Comparison of ENCODE assay signal across 21 cellular contexts in genomic region chrX:912677-913076, GRCh38.
A peak's percentile ranks its signal among the peaks of the same experiment; 100 is the strongest.
DNase-seq lines count a peak whose midpoint lies in the region; ATAC-seq, FAIRE-seq and TF ChIP-seq lines count a peak whose summit lies in the region.
"Had no signal": no experiment of that assay in that cellular context is flagged by ENCODE, and none has a peak within 500 bp of the region (broad histone marks: within the 10 kb centered on the region; RNA-seq: fewer than 3 reads in every experiment).

No MANE protein-coding gene starts in this region.

- DNase-seq in activated T-helper 1 cell treated with anti-CD3 and anti-CD28 coated beads, Interleukin-12 subunit alpha, Interleukin-12 subunit beta, Interleukin-2, Interleukin-4 antibody, amounts not matched to agents 30 ng/mL and 10 ng/mL and 1 ng/mL, durations not matched to agents 14 hours and 24 hours and 36 hours (ENCODE audit: low spot score): no peak
- DNase-seq in endothelial cell (ENCODE audit: low spot score) (no peak), left lobe of liver (ENCODE audit: low spot score) (peak; percentile 15), thoracic aorta (ENCODE audit: low spot score) (no peak), GM19239 (ENCODE audit: insufficient read length, low spot score) (no peak), DMS 273 (lab: John Stamatoyannopoulos, UW; ENCODE audit: unreplicated experiment) (no peak), DMS53 treated with DMSO at 0.1 percent for 48 hours (lab: John Stamatoyannopoulos, UW; ENCODE audit: unreplicated experiment) (no peak)
- DNase-seq in stimulated activated CD4-positive, alpha-beta T cell treated with anti-CD3 and anti-CD28 coated beads, Interleukin-4, amount 100 ng/mL, for 24 hours: no peak
- DNase-seq: ACHN; AML-193; Caco-2; CD4-positive, alpha-beta T cell; DMS153; DMS79 treated with DMSO at 0.1 percent for 48 hours; GF-D8; H9 had no signal

- no peaks in the 10 kb centered on the region for H3K36me3 Mint-ChIP-seq in activated T-helper 1 cell treated with anti-CD3 and anti-CD28 coated beads, Interleukin-12 subunit alpha, Interleukin-12 subunit beta, Interleukin-2, Interleukin-4 antibody, amounts not matched to agents 30 ng/mL and 10 ng/mL and 1 ng/mL, durations not matched to agents 14 hours and 24 hours and 36 hours (ENCODE audit: low read depth)
- H3K36me3 Mint-ChIP-seq in endothelial cell (ENCODE audit: low read depth, unreplicated experiment): peaks cover 9% of the 10 kb centered on the region

- no peaks in the 10 kb centered on the region for H3K27me3 Mint-ChIP-seq in activated T-helper 1 cell treated with anti-CD3 and anti-CD28 coated beads, Interleukin-12 subunit alpha, Interleukin-12 subunit beta, Interleukin-2, Interleukin-4 antibody, amounts not matched to agents 30 ng/mL and 10 ng/mL and 1 ng/mL, durations not matched to agents 14 hours and 24 hours and 36 hours (ENCODE audit: insufficient read depth)
- peaks cover 3% of the 10 kb centered on the region for H3K27me3 Mint-ChIP-seq in endothelial cell (ENCODE audit: unreplicated experiment)
- H3K27me3 Mint-ChIP-seq: CD4-positive, alpha-beta T cell had no signal

- H3K4me1 ChIP-seq in thoracic aorta (ENCODE audit: control insufficient read depth in 1 of 2, low read depth in 2 of 2): no peaks in the 10 kb centered on the region
- H3K4me1 ChIP-seq: Caco-2 had no signal

- intact Hi-C loops in activated T-helper 1 cell treated with anti-CD3 and anti-CD28 coated beads, Interleukin-12 subunit alpha, Interleukin-12 subunit beta, Interleukin-2, Interleukin-4 antibody, amounts not matched to agents 30 ng/mL and 10 ng/mL and 1 ng/mL, durations not matched to agents 14 hours and 24 hours and 36 hours (cut with micrococcal nuclease): loop anchor here (10.0 kb wide), 1 partner anchor 162 kb away; no protein-coding TSS in a partner anchor

- H3K9me3 ChIP-seq in thoracic aorta: no peaks in the 10 kb centered on the region
- H3K9me3 ChIP-seq: Caco-2 had no signal

- H3K27me3 ChIP-seq in thoracic aorta (replicated peaks; ENCODE audit: insufficient read depth): no peaks in the 10 kb centered on the region

- H3K4me1 Mint-ChIP-seq in activated T-helper 1 cell treated with anti-CD3 and anti-CD28 coated beads, Interleukin-12 subunit alpha, Interleukin-12 subunit beta, Interleukin-2, Interleukin-4 antibody, amounts not matched to agents 30 ng/mL and 10 ng/mL and 1 ng/mL, durations not matched to agents 14 hours and 24 hours and 36 hours (ENCODE audit: low read depth): no peaks in the 10 kb centered on the region
- no peaks in the 10 kb centered on the region for H3K4me1 Mint-ChIP-seq in endothelial cell (ENCODE audit: unreplicated experiment)

- TF ChIP-seq CTCF in endothelial cell (IDR thresholded peaks at IDR 0.05; ENCODE audit: unreplicated experiment): no peak
- no peak for TF ChIP-seq CTCF in thoracic aorta (IDR thresholded peaks at IDR 0.05)

- H3K36me3 ChIP-seq in thoracic aorta: no peaks in the 10 kb centered on the region

- H3K9me3 Mint-ChIP-seq in activated T-helper 1 cell treated with anti-CD3 and anti-CD28 coated beads, Interleukin-12 subunit alpha, Interleukin-12 subunit beta, Interleukin-2, Interleukin-4 antibody, amounts not matched to agents 30 ng/mL and 10 ng/mL and 1 ng/mL, durations not matched to agents 14 hours and 24 hours and 36 hours: peaks cover 20% of the 10 kb centered on the region
- H3K9me3 Mint-ChIP-seq in endothelial cell (ENCODE audit: unreplicated experiment): peaks cover 22% of the 10 kb centered on the region

- H3K4me3 ChIP-seq in thoracic aorta: no peak overlapping the region

- FAIRE-seq in GM19239 (lab: Jason Lieb, UNC): no peak
- FAIRE-seq: A204.1, D721Med, H1 had no signal

- peak overlapping the region; percentile 26 for H3K27ac Mint-ChIP-seq in activated T-helper 1 cell treated with anti-CD3 and anti-CD28 coated beads, Interleukin-12 subunit alpha, Interleukin-12 subunit beta, Interleukin-2, Interleukin-4 antibody, amounts not matched to agents 30 ng/mL and 10 ng/mL and 1 ng/mL, durations not matched to agents 14 hours and 24 hours and 36 hours
- no peak overlapping the region for H3K27ac Mint-ChIP-seq in endothelial cell (ENCODE audit: unreplicated experiment)
- H3K27ac Mint-ChIP-seq: CD4-positive, alpha-beta T cell had no signal

- no peak overlapping the region for H3K27ac ChIP-seq in thoracic aorta
- H3K27ac ChIP-seq: C4-2B, KMS-11 had no signal

- ATAC-seq in left lobe of liver: no peak
- ATAC-seq in thoracic aorta (ENCODE audit: insufficient number of reproducible peaks, low FRiP score, low read depth): peak; percentile 50

- no peak overlapping the region for H3K4me3 Mint-ChIP-seq in activated T-helper 1 cell treated with anti-CD3 and anti-CD28 coated beads, Interleukin-12 subunit alpha, Interleukin-12 subunit beta, Interleukin-2, Interleukin-4 antibody, amounts not matched to agents 30 ng/mL and 10 ng/mL and 1 ng/mL, durations not matched to agents 14 hours and 24 hours and 36 hours
- peak overlapping the region; percentile 4 for H3K4me3 Mint-ChIP-seq in endothelial cell (ENCODE audit: unreplicated experiment)
- H3K4me3 Mint-ChIP-seq: CD4-positive, alpha-beta T cell; H9 had no signal
